In genomic region chr2:98454500-98455235, GRCh38 we compare ENCODE assay signal across 9 cellular contexts. TPM values are rescaled to one million over a fixed set of nuclear protein-coding genes. Genes with fewer than 3 reads are reported as not detected.
A peak's percentile ranks its signal among the peaks of the same experiment; 100 is the strongest.
DNase-seq lines count a peak whose midpoint lies in the region; ATAC-seq and TF ChIP-seq lines count a peak whose summit lies in the region.
"Had no signal": no experiment of that assay in that cellular context is flagged by ENCODE, and none has a peak within 500 bp of the region (broad histone marks: within the 10 kb centered on the region; RNA-seq: fewer than 3 reads in every experiment).

No MANE protein-coding gene starts in this region.

- intact Hi-C loops in activated CD4-positive, alpha-beta T cell treated with anti-CD3 and anti-CD28 coated beads for 36 hours (cut with DNase I, micrococcal nuclease): loop anchor here (1.0 to 10.0 kb wide), 7 partner anchors 8 to 700 kb away; partner anchors contain the start of genes COA5 (in 1 of the 2), LIPT1 (in 1 of the 2), TSGA10 (in 1 of the 2) and UNC50 (in 1 of the 2)

- peak overlapping the region; percentile 55 for H3K4me3 Mint-ChIP-seq in activated CD4-positive, alpha-beta T cell treated with anti-CD3 and anti-CD28 coated beads for 36 hours
- peak overlapping the region; percentile 65 for H3K4me3 Mint-ChIP-seq in central memory CD8-positive, alpha-beta T cell

- H4K20me1 ChIP-seq in MM.1S (ENCODE audit: insufficient read depth, low read length): peaks cover 4% of the 10 kb centered on the region; the same call in 1 of the 2 replicates

- peaks cover 9% of the 10 kb centered on the region for H3K36me3 Mint-ChIP-seq in activated CD4-positive, alpha-beta T cell treated with anti-CD3 and anti-CD28 coated beads for 36 hours (ENCODE audit: low read depth)
- peaks cover 19% of the 10 kb centered on the region for H3K36me3 Mint-ChIP-seq in central memory CD8-positive, alpha-beta T cell (ENCODE audit: insufficient read depth)

- CTCF ChIA-PET in activated CD4-positive, alpha-beta T cell treated with anti-CD3 and anti-CD28 coated beads for 36 hours (lab: Charles Lee): interaction anchor here (0.6 to 3.0 kb wide), 4 partner anchors 8 to 60 kb away, joined by 3 to 13 read pairs (median 3); no protein-coding TSS in a partner anchor

- H3K27me3 ChIP-seq in MM.1S (replicated peaks; ENCODE audit: insufficient read depth, low read length) (no peaks in the 10 kb centered on the region), BE2C (no peaks in the 10 kb centered on the region)

- no peak overlapping the region for H2AFZ ChIP-seq in MM.1S (ENCODE audit: low read length)

- peak overlapping the region; percentile 70 for H3K4me2 ChIP-seq in MM.1S (ENCODE audit: low read depth, low read length)

- no peaks in the 10 kb centered on the region for H3K9me2 ChIP-seq in MM.1S (replicated peaks; ENCODE audit: insufficient read depth, low read length)

- peak overlapping the region; percentile 6; the same call in 1 of the 2 replicates for H3K4me3 ChIP-seq in MM.1S (ENCODE audit: low read length)
- H3K4me3 ChIP-seq in BE2C (ENCODE audit: low read depth, low read length): no peak overlapping the region

- peaks cover 98% of the 10 kb centered on the region for H3K4me1 ChIP-seq in MM.1S (ENCODE audit: low read length)
- H3K4me1 ChIP-seq in BE2C: no peaks in the 10 kb centered on the region

- H3K27ac Mint-ChIP-seq in activated CD4-positive, alpha-beta T cell treated with anti-CD3 and anti-CD28 coated beads for 36 hours: peak overlapping the region; percentile 88
- peak overlapping the region; percentile 92 for H3K27ac Mint-ChIP-seq in central memory CD8-positive, alpha-beta T cell (ENCODE audit: low read depth)

- peaks cover 96% of the 10 kb centered on the region for H3K4me1 Mint-ChIP-seq in activated CD4-positive, alpha-beta T cell treated with anti-CD3 and anti-CD28 coated beads for 36 hours
- H3K4me1 Mint-ChIP-seq in central memory CD8-positive, alpha-beta T cell: peaks cover 93% of the 10 kb centered on the region

- peak; percentile 13 for ATAC-seq in activated CD4-positive, alpha-beta T cell treated with anti-CD3 and anti-CD28 coated beads for 36 hours
- ATAC-seq in central memory CD8-positive, alpha-beta T cell (replicated peaks; ENCODE audit: extremely low read depth, poor library complexity, severe bottlenecking): peak; percentile 22
- peak; percentile 15 for ATAC-seq in omental fat pad (ENCODE audit: low FRiP score)

- no peaks in the 10 kb centered on the region for H3K9me3 Mint-ChIP-seq in activated CD4-positive, alpha-beta T cell treated with anti-CD3 and anti-CD28 coated beads for 36 hours (ENCODE audit: low read depth)
- no peaks in the 10 kb centered on the region for H3K9me3 Mint-ChIP-seq in central memory CD8-positive, alpha-beta T cell

- TF ChIP-seq CTCF in MM.1S (IDR thresholded peaks at IDR 0.05; ENCODE audit: low read length) (no peak), omental fat pad (IDR thresholded peaks at IDR 0.05) (no peak), BE2C (IDR thresholded peaks at IDR 0.05; ENCODE audit: low read depth, low read length) (no peak)

- H3K36me3 ChIP-seq in MM.1S (replicated peaks; ENCODE audit: insufficient read depth, low read length): peaks cover 3% of the 10 kb centered on the region; the same call in 1 of the 2 replicates
- H3K36me3 ChIP-seq in BE2C: no peaks in the 10 kb centered on the region

- H3K79me2 ChIP-seq in MM.1S (ENCODE audit: low read length): peaks cover 100% of the 10 kb centered on the region

- peak; percentile 35 for DNase-seq in activated CD4-positive, alpha-beta T cell treated with anti-CD3 and anti-CD28 coated beads for 36 hours
- no peak for DNase-seq in activated CD4-positive, alpha-beta T cell treated with anti-CD3 and anti-CD28 coated beads for 48 hours
- DNase-seq in MM.1S (no peak), omental fat pad (ENCODE audit: low spot score) (no peak), NCI-H774 (lab: John Stamatoyannopoulos, UW) (no peak), ecto neural progenitor cell (ENCODE audit: low spot score) (no peak), BE2C (no peak)
- no peak for DNase-seq in central memory CD8-positive, alpha-beta T cell (ENCODE audit: low spot score in 2 of 2)

- POLR2A ChIA-PET in activated CD4-positive, alpha-beta T cell treated with anti-CD3 and anti-CD28 coated beads for 36 hours (lab: Charles Lee): interaction anchor here (1.0 kb wide), 1 partner anchor 10 kb away, joined by 3 read pairs; no protein-coding TSS in a partner anchor

- H3K9ac ChIP-seq in MM.1S (ENCODE audit: low read length): peak overlapping the region; percentile 54

- no peaks in the 10 kb centered on the region for H3K27me3 Mint-ChIP-seq in activated CD4-positive, alpha-beta T cell treated with anti-CD3 and anti-CD28 coated beads for 36 hours
- H3K27me3 Mint-ChIP-seq in central memory CD8-positive, alpha-beta T cell: no peaks in the 10 kb centered on the region

- H3K27ac ChIP-seq in MM.1S (ENCODE audit: low read length): peak overlapping the region; percentile 99
- H3K27ac ChIP-seq: VCaP had no signal

- H3K9me3 ChIP-seq in MM.1S (replicated peaks; ENCODE audit: insufficient read depth, low read length) (no peaks in the 10 kb centered on the region), BE2C (no peaks in the 10 kb centered on the region)

- H3F3A ChIP-seq in MM.1S (ENCODE audit: insufficient read depth, low read length): peaks cover 91% of the 10 kb centered on the region

RNA-seq across cellular contexts. Expression of gene INPP4A, which starts 10.0 kb away (rescaled TPM):
- 10 to 100 TPM; 29.1 to 33.0 TPM for total RNA-seq in activated CD4-positive, alpha-beta T cell treated with anti-CD3 and anti-CD28 coated beads for 36 hours
- 10 to 100 TPM; 19.6 to 32.2 (median 28.0) TPM for total RNA-seq in omental fat pad
- 10.4 TPM for polyA plus RNA-seq in BE2C (2012; ENCODE audit: insufficient read depth, insufficient read length, low read depth)
